ENCODE assay signal across 15 cellular contexts in the genomic region with DNA sequence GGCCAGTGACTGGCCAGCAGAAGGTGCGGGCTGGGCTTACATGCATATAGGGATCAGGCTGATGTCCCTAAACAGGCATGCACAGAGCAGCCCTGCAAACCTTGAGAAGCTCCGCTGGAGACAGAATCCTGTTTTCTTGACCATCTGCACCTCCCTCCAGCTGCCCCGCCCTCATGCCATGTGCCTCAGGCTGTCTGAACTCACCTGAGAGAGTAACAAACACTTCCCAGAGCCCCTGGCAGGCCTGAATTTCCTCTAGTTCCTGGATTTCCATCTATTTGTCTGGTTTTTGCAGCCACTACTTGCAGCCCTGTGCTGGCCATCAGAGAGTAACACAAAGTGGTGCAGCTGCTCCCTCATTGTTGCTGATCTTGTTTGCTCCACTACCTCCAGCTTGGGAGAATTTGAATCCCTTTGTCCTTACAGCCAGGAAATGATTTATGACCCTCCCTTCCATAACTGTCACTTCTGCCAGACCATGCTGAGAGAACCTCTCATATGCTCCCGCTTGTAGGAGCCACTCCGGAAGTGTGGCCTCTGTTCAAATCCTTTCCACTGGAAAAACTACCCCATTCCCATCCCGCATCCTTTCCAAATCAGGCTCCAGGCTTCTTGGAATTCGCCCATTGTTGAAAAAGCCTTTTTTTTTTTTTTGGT.
DNase-seq lines count a peak whose midpoint lies in the region; ATAC-seq and TF ChIP-seq lines count a peak whose summit lies in the region.
"Had no signal": no experiment of that assay in that cellular context is flagged by ENCODE, and none has a peak within 500 bp of the region (broad histone marks: within the 10 kb centered on the region; RNA-seq: fewer than 3 reads in every experiment).

No MANE protein-coding gene starts in this region.

- peaks cover 20% of the 10 kb centered on the region for H3K4me1 Mint-ChIP-seq in endodermal cell
- H3K4me1 Mint-ChIP-seq in type B pancreatic cell (ENCODE audit: unreplicated experiment) = peaks cover 25% of the 10 kb centered on the region

- no peaks in the 10 kb centered on the region for H3K4me1 ChIP-seq in endodermal cell (ENCODE audit: control insufficient read depth, insufficient read depth, low read length)
- H3K4me1 ChIP-seq: spleen had no signal

- no peak for TF ChIP-seq CTCF in endodermal cell (conservative IDR thresholded peaks at IDR 0.05)
- TF ChIP-seq CTCF in type B pancreatic cell (conservative IDR thresholded peaks at IDR 0.05) = no peak

- 73 to 90% methylated on average over 4 to 6 of the region's 7 CpGs for WGBS in endodermal cell (ENCODE audit: insufficient coverage in 1 of 2, insufficient read length in 1 of 2), 2 experiments

- H3K36me3 Mint-ChIP-seq in endodermal cell (ENCODE audit: low read depth) = no peaks in the 10 kb centered on the region
- H3K36me3 Mint-ChIP-seq in type B pancreatic cell = no peaks in the 10 kb centered on the region

- no peak overlapping the region for H3K9ac ChIP-seq in endodermal cell (ENCODE audit: extremely low read depth, low read length, poor library complexity, severe bottlenecking)

- H3K27me3 ChIP-seq in endodermal cell (ENCODE audit: control insufficient read depth, insufficient read depth, low read length, poor library complexity, severe bottlenecking) = no peaks in the 10 kb centered on the region
- H3K27me3 ChIP-seq: transverse colon had no signal

- no peak for ATAC-seq in activated CD4-positive, CD25-positive, alpha-beta regulatory T cell treated with anti-CD3 and anti-CD28 coated beads, Interleukin-2, amount 50 U/mL, for 24 hours

- DNase-seq in NCI-H524 (lab: John Stamatoyannopoulos, UW) (peak; percentile 24 to 72), NCI-H524 treated with DMSO at 0.1 percent for 48 hours (lab: John Stamatoyannopoulos, UW) (no peak), NCI-H526 treated with DMSO at 0.1 percent for 48 hours (lab: John Stamatoyannopoulos, UW) (peak; percentile 99), endodermal cell (peak; percentile 62), type B pancreatic cell (ENCODE audit: extremely low spot score, unreplicated experiment) (no peak)
- DNase-seq in activated T-cell treated with anti-CD3 and anti-CD28 coated beads, Interleukin-2, amount 50 U/mL, for 48 hours = no peak
- no peak for DNase-seq in stimulated activated CD4-positive, alpha-beta T cell treated with anti-CD3 and anti-CD28 coated beads, Interleukin-12 subunit alpha, Interleukin-12 subunit beta, amount 100 ng/mL, for 4 hours
- DNase-seq: activated CD8-positive, alpha-beta memory T cell treated with anti-CD3 and anti-CD28 coated beads, Interleukin-2, amount 50 U/mL, for 4 hours; effector CD8-positive, alpha-beta T cell; GOT3; NCI-H1436; spleen; transverse colon had no signal

- H3K4me3 ChIP-seq in endodermal cell (ENCODE audit: low read length) = no peak overlapping the region
- H3K4me3 ChIP-seq: spleen, transverse colon had no signal

- H3K27ac Mint-ChIP-seq in endodermal cell = no peak overlapping the region
- peak overlapping the region; percentile 40 for H3K27ac Mint-ChIP-seq in type B pancreatic cell

- H3K27ac ChIP-seq in endodermal cell (ENCODE audit: low read depth, low read length) = peak overlapping the region; percentile 97
- H3K27ac ChIP-seq: spleen had no signal

- H3K9me3 ChIP-seq in endodermal cell (ENCODE audit: control insufficient read depth, low read length) = no peaks in the 10 kb centered on the region
- H3K9me3 ChIP-seq: spleen, transverse colon had no signal

- H3K9me3 Mint-ChIP-seq in endodermal cell (no peaks in the 10 kb centered on the region), type B pancreatic cell (peaks cover 2% of the 10 kb centered on the region)
- H3K9me3 Mint-ChIP-seq: neural crest cell had no signal

- no peaks in the 10 kb centered on the region for H3K36me3 ChIP-seq in endodermal cell (ENCODE audit: control insufficient read depth, insufficient read depth, low read length)
- H3K36me3 ChIP-seq: spleen, transverse colon had no signal

- H3K4me3 Mint-ChIP-seq in endodermal cell (no peak overlapping the region), type B pancreatic cell (no peak overlapping the region)
- H3K4me3 Mint-ChIP-seq: neural crest cell had no signal

- H3K27me3 Mint-ChIP-seq in endodermal cell (ENCODE audit: insufficient read depth) (no peaks in the 10 kb centered on the region), type B pancreatic cell (no peaks in the 10 kb centered on the region)

Comparison
In these comparisons a context has a peak if more than half of its experiments do, and no peak if none do; other contexts are left out.
1. DNase-seq: peak in NCI-H524 (2 of 2), NCI-H526 treated with DMSO at 0.1 percent for 48 hours (single experiment) and endodermal cell (single experiment); none in NCI-H524 treated with DMSO at 0.1 percent for 48 hours (single experiment), type B pancreatic cell (single experiment), activated T-cell treated with anti-CD3 and anti-CD28 coated beads, Interleukin-2, amount 50 U/mL, for 48 hours (0 of 2) and stimulated activated CD4-positive, alpha-beta T cell treated with anti-CD3 and anti-CD28 coated beads, Interleukin-12 subunit alpha, Interleukin-12 subunit beta, amount 100 ng/mL, for 4 hours (single experiment).